Comparison of ENCODE assay signal across 9 cellular contexts in the genomic region with DNA sequence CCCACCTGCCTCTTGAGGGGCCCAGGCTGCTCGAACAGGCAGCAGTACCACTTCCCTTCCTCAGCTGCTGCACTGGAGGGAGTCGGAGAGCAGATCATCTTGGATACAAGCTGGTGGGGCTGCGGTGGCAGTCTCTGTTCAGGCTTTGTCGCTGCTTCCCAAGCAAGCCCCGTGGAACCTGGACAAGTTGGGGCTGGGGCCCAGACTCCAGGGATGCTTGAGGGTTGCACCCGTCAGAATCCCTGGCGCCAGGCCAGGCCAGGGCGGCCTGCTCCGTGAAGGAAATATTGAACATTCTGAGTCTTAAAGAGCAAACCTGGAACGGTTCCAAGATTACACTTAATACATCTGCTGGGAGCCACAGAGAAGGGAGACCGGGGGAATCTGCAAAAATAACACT.
DNase-seq lines count a peak whose midpoint lies in the region; ATAC-seq lines count a peak whose summit lies in the region.
"Had no signal": no experiment of that assay in that cellular context is flagged by ENCODE, and none has a peak within 500 bp of the region (broad histone marks: within the 10 kb centered on the region; RNA-seq: fewer than 3 reads in every experiment).

No MANE protein-coding gene starts in this region.

- DNase-seq in NCI-H2081 (lab: John Stamatoyannopoulos, UW) (peak; percentile 32 to 53), NCI-H2081 treated with DMSO at 0.1 percent for 48 hours (lab: John Stamatoyannopoulos, UW) (no peak), RPMI8226 (peak; percentile 32), germinal center (ENCODE audit: low spot score) (peak; percentile 17), smooth muscle cell of the brain vasculature (ENCODE audit: low read depth, low spot score) (peak; percentile 31), activated T-cell treated with anti-CD3 and anti-CD28 coated beads for 4 hours (no peak)

- no peak for ATAC-seq in HG02798 (IDR thresholded peaks at IDR 0.05; ENCODE audit: poor library complexity, unreplicated experiment)
- ATAC-seq in HG03159 (IDR thresholded peaks at IDR 0.05; ENCODE audit: unreplicated experiment), result no peak
- ATAC-seq: left lung had no signal

Comparison
In these comparisons a context has a peak if more than half of its experiments do, and no peak if none do; other contexts are left out.
1. DNase-seq: peak in NCI-H2081 (2 of 2), RPMI8226 (single experiment), germinal center (single experiment) and smooth muscle cell of the brain vasculature (single experiment); none in NCI-H2081 treated with DMSO at 0.1 percent for 48 hours (single experiment) and activated T-cell treated with anti-CD3 and anti-CD28 coated beads for 4 hours (single experiment).